Comparison of ENCODE assay signal across 16 cellular contexts in the genomic region with DNA sequence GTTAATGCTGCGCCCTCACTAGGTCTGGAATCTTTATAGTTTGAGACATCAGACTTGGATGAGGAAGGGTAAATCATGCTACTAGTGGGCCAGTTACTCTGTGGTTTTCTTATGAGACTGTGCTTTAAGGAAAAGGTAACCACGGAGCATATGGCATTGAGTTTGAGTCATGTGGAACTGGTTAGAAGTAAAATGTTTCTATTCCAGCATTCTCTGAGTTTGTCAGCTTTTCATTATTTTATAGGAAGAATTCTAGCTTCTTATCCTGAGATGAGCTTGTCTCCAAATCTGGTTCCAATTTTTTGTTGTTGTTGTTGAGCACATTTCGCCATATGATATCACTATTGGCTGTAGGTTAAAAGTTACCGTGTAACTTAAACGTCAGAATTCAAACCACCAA.
DNase-seq lines count a peak whose midpoint lies in the region; ATAC-seq and TF ChIP-seq lines count a peak whose summit lies in the region.
"Had no signal": no experiment of that assay in that cellular context is flagged by ENCODE, and none has a peak within 500 bp of the region (broad histone marks: within the 10 kb centered on the region; RNA-seq: fewer than 3 reads in every experiment).

No MANE protein-coding gene starts in this region.

- no peaks in the 10 kb centered on the region for H3K9me3 ChIP-seq in SK-N-SH
- H3K9me3 ChIP-seq in CD4-positive, alpha-beta T cell (ENCODE audit: control insufficient read depth, low read length) = no peaks in the 10 kb centered on the region

- no peaks in the 10 kb centered on the region for H3K79me2 ChIP-seq in SK-N-SH (ENCODE audit: insufficient read depth)

- no peaks in the 10 kb centered on the region for H3K9me2 ChIP-seq in SK-N-SH

- peaks cover 79% of the 10 kb centered on the region for H3K36me3 Mint-ChIP-seq in CD4-positive, alpha-beta T cell (ENCODE audit: low read depth)

- no peak for TF ChIP-seq RAD21 in SK-N-SH (IDR thresholded peaks at IDR 0.05; ENCODE audit: low read length)

- no peak overlapping the region for H3K9ac ChIP-seq in SK-N-SH

- POLR2A ChIA-PET in SK-N-SH (lab: Yijun Ruan, JAX) = no interaction called here
- POLR2A ChIA-PET in CD4-positive, alpha-beta T cell (lab: Charles Lee) = no interaction called here

- H3K27me3 ChIP-seq in SK-N-SH (ENCODE audit: insufficient read depth) (no peaks in the 10 kb centered on the region), foreskin keratinocyte (no peaks in the 10 kb centered on the region)
- H3K27me3 ChIP-seq in CD4-positive, alpha-beta T cell (ENCODE audit: control insufficient read depth, insufficient read depth, low read length) = no peaks in the 10 kb centered on the region

- H3K4me3 ChIP-seq in HFF-Myc (replicated peaks; ENCODE audit: low read depth, low read length) (no peak overlapping the region), SK-N-SH (ENCODE audit: low read depth in 2 of 2, low read length in 1 of 2) (no peak overlapping the region)

- no peak overlapping the region for H2AFZ ChIP-seq in SK-N-SH (ENCODE audit: low read depth)

- no peak for TF ChIP-seq EP300 in SK-N-SH (IDR thresholded peaks at IDR 0.05; ENCODE audit: borderline replicate concordance in 1 of 2, low read depth in 1 of 2, low read length in 1 of 2)

- intact Hi-C loops in CD4-positive, alpha-beta T cell (cut with DNase I, micrococcal nuclease) = no loop called here

- H3K4me2 ChIP-seq in SK-N-SH = no peak overlapping the region

- no peak for ATAC-seq in foreskin keratinocyte
- no peak for ATAC-seq in CD4-positive, alpha-beta T cell (ENCODE audit: poor library complexity)
- ATAC-seq in HG03135 (IDR thresholded peaks at IDR 0.05; ENCODE audit: unreplicated experiment) = no peak

- no peak overlapping the region for H3K27ac Mint-ChIP-seq in CD4-positive, alpha-beta T cell
- H3K27ac Mint-ChIP-seq: activated CD4-positive, alpha-beta T cell treated with anti-CD3 and anti-CD28 coated beads, Interleukin-2, amount 10 ng/mL, durations not matched to agents 7 days and 5 days; CD8-positive, alpha-beta memory T cell had no signal

- H3K36me3 ChIP-seq in SK-N-SH (replicated peaks in 1 of 2; ENCODE audit: control insufficient read depth in 1 of 2, insufficient read depth in 2 of 2, low read length in 1 of 2) = peaks cover 0 to 6% of the 10 kb centered on the region in 2 experiments

- WGBS in SK-N-SH (ENCODE audit: low lambda C conversion rate) = 46% methylated on average over 5 of the region's 5 CpGs

- TF ChIP-seq CTCF in AG09319 (IDR thresholded peaks at IDR 0.05; ENCODE audit: low read depth, low read length) (no peak), HFF-Myc (IDR thresholded peaks at IDR 0.05; ENCODE audit: low read depth, low read length, missing control alignments) (no peak), SK-N-SH (IDR thresholded peaks at IDR 0.05) (no peak), foreskin keratinocyte (conservative IDR thresholded peaks at IDR 0.05) (no peak)
- no peak for TF ChIP-seq CTCF in CD4-positive, alpha-beta T cell (IDR thresholded peaks at IDR 0.05)

- no peak overlapping the region for H3K4me3 Mint-ChIP-seq in CD4-positive, alpha-beta T cell
- H3K4me3 Mint-ChIP-seq: activated CD4-positive, alpha-beta T cell treated with anti-CD3 and anti-CD28 coated beads, Interleukin-2, amount 10 ng/mL, durations not matched to agents 7 days and 5 days; CD8-positive, alpha-beta memory T cell; central memory CD8-positive, alpha-beta T cell had no signal

- no peaks in the 10 kb centered on the region for H3K27me3 Mint-ChIP-seq in CD4-positive, alpha-beta T cell
- H3K27me3 Mint-ChIP-seq: activated CD4-positive, alpha-beta T cell treated with anti-CD3 and anti-CD28 coated beads, Interleukin-2, amount 10 ng/mL, durations not matched to agents 7 days and 5 days; CD8-positive, alpha-beta memory T cell; central memory CD8-positive, alpha-beta T cell had no signal

- H3K4me1 Mint-ChIP-seq in CD4-positive, alpha-beta T cell (ENCODE audit: low read depth) = peaks cover 11% of the 10 kb centered on the region
- H3K4me1 Mint-ChIP-seq: central memory CD8-positive, alpha-beta T cell had no signal

- CTCF ChIA-PET in SK-N-SH (lab: Yijun Ruan, JAX) = interaction anchor here (0.6 kb wide), 1 partner anchor 107 kb away, joined by 3 read pairs; no protein-coding TSS in a partner anchor
- CTCF ChIA-PET in CD4-positive, alpha-beta T cell (lab: Charles Lee) = no interaction called here

- H3K9me3 Mint-ChIP-seq in CD4-positive, alpha-beta T cell = no peaks in the 10 kb centered on the region
- H3K9me3 Mint-ChIP-seq: CD8-positive, alpha-beta memory T cell had no signal

- H3K27ac ChIP-seq in SK-N-SH (ENCODE audit: low read depth in 2 of 2, low read length in 1 of 2) = peak overlapping the region; percentile 13 to 72; a peak in 3 of 4 replicates
- no peak overlapping the region for H3K27ac ChIP-seq in foreskin keratinocyte
- H3K27ac ChIP-seq in CD4-positive, alpha-beta T cell (ENCODE audit: low read depth, low read length) = no peak overlapping the region

- DNase-seq in AG09319 (ENCODE audit: extremely low read depth, low read depth) (peak; percentile 37), HFF-Myc (ENCODE audit: extremely low read depth, low read depth) (peak; percentile 82), SK-N-SH (no peak), fibroblast of peridontal ligament (ENCODE audit: extremely low read depth) (peak; percentile 95), foreskin keratinocyte (no peak)
- no peak for DNase-seq in activated CD4-positive, CD25-positive, alpha-beta regulatory T cell (lab: John Stamatoyannopoulos, UW)
- no peak for DNase-seq in CD4-positive, alpha-beta T cell
- DNase-seq: activated CD4-positive, alpha-beta T cell treated with anti-CD3 and anti-CD28 coated beads, Interleukin-2, amount 10 ng/mL, durations not matched to agents 7 days and 5 days; activated CD8-positive, alpha-beta memory T cell treated with anti-CD3 and anti-CD28 coated beads, Interleukin-2, amount 50 U/mL, for 48 hours; activated gamma-delta T cell; amygdala; CD8-positive, alpha-beta memory T cell; H7; NCI-H524 treated with DMSO at 0.1 percent for 48 hours had no signal

- peaks cover 0 to 6% of the 10 kb centered on the region in 2 experiments; a peak in 3 of 4 replicates for H3K4me1 ChIP-seq in SK-N-SH (ENCODE audit: control insufficient read depth in 1 of 2, insufficient read depth in 2 of 2, low read depth in 1 of 2, low read length in 1 of 2)
- no peaks in the 10 kb centered on the region for H3K4me1 ChIP-seq in foreskin keratinocyte

- no peaks in the 10 kb centered on the region for H4K20me1 ChIP-seq in SK-N-SH (ENCODE audit: insufficient read depth)

- no peaks in the 10 kb centered on the region for H3F3A ChIP-seq in SK-N-SH (replicated peaks; ENCODE audit: insufficient read depth)

TF ChIP-seq in SK-N-SH, 30 proteins besides CTCF, POLR2A, EP300 and RAD21 (continues in another document):
- TF ChIP-seq GABPA (IDR thresholded peaks at IDR 0.05; ENCODE audit: low read depth) = no peak
- TF ChIP-seq, protein P1, sequence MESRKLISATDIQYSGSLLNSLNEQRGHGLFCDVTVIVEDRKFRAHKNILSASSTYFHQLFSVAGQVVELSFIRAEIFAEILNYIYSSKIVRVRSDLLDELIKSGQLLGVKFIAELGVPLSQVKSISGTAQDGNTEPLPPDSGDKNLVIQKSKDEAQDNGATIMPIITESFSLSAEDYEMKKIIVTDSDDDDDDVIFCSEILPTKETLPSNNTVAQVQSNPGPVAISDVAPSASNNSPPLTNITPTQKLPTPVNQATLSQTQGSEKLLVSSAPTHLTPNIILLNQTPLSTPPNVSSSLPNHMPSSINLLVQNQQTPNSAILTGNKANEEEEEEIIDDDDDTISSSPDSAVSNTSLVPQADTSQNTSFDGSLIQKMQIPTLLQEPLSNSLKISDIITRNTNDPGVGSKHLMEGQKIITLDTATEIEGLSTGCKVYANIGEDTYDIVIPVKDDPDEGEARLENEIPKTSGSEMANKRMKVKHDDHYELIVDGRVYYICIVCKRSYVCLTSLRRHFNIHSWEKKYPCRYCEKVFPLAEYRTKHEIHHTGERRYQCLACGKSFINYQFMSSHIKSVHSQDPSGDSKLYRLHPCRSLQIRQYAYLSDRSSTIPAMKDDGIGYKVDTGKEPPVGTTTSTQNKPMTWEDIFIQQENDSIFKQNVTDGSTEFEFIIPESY (IDR thresholded peaks at IDR 0.05; ENCODE audit: borderline replicate concordance, low read depth) = no peak; the same call in 1 of the 2 replicates
- peak; percentile 19; the same call in 1 of the 2 replicates for TF ChIP-seq FOSL2 (IDR thresholded peaks at IDR 0.05; ENCODE audit: borderline replicate concordance, low read depth)
- no peak for TF ChIP-seq TAF1 (IDR thresholded peaks at IDR 0.05; ENCODE audit: borderline replicate concordance, low read depth, low read length)
- TF ChIP-seq NFIC (IDR thresholded peaks at IDR 0.05; ENCODE audit: borderline replicate concordance) = peak; percentile 13; the same call in 1 of the 2 replicates
- no peak for TF ChIP-seq FOXJ3 (CRISPR knock-in tag; IDR thresholded peaks at IDR 0.05)
- no peak for TF ChIP-seq ELF1 (IDR thresholded peaks at IDR 0.05)
- TF ChIP-seq MXI1 (IDR thresholded peaks at IDR 0.05; ENCODE audit: low read depth, low read length) = no peak
- TF ChIP-seq, protein P2, sequence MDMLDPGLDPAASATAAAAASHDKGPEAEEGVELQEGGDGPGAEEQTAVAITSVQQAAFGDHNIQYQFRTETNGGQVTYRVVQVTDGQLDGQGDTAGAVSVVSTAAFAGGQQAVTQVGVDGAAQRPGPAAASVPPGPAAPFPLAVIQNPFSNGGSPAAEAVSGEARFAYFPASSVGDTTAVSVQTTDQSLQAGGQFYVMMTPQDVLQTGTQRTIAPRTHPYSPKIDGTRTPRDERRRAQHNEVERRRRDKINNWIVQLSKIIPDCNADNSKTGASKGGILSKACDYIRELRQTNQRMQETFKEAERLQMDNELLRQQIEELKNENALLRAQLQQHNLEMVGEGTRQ (IDR thresholded peaks at IDR 0.05; ENCODE audit: borderline replicate concordance, low read depth, low read length) = no peak
- no peak for TF ChIP-seq TEAD4 (IDR thresholded peaks at IDR 0.05; ENCODE audit: borderline replicate concordance, insufficient read depth)
- TF ChIP-seq NRF1 (IDR thresholded peaks at IDR 0.05; ENCODE audit: low read depth, low read length) = no peak
- no peak for TF ChIP-seq FOXM1 (IDR thresholded peaks at IDR 0.05; ENCODE audit: low read depth)
- TF ChIP-seq YY1 (IDR thresholded peaks at IDR 0.05; ENCODE audit: low read depth) = no peak
- no peak for TF ChIP-seq MEF2A (IDR thresholded peaks at IDR 0.05; ENCODE audit: borderline replicate concordance, low read depth)
- no peak for TF ChIP-seq RFX5 (IDR thresholded peaks at IDR 0.05; ENCODE audit: low read length)

Comparison
In these comparisons a context has a peak if more than half of its experiments do, and no peak if none do; other contexts are left out.
1. DNase-seq: peak in AG09319 (single experiment), HFF-Myc (single experiment) and fibroblast of peridontal ligament (single experiment); none in SK-N-SH (single experiment), activated CD4-positive, CD25-positive, alpha-beta regulatory T cell (0 of 4), foreskin keratinocyte (0 of 2) and CD4-positive, alpha-beta T cell (0 of 10).
2. H3K27ac ChIP-seq: peak in SK-N-SH (2 of 2); none in foreskin keratinocyte (single experiment) and CD4-positive, alpha-beta T cell (single experiment).